17 cellular contexts compared by ENCODE assay signal in genomic region chrX:32195611-32196010, GRCh38.
"Had no signal": no experiment of that assay in that cellular context is flagged by ENCODE, and none has a peak within 500 bp of the region (broad histone marks: within the 10 kb centered on the region; RNA-seq: fewer than 3 reads in every experiment).

No MANE protein-coding gene starts in this region.

- H3K4me3 ChIP-seq: colonic mucosa, gastrocnemius medialis, lung, mucosa of descending colon had no signal

- DNase-seq: colonic mucosa; dermis blood vessel endothelial cell; gastrocnemius medialis; glutamatergic neuron; left colon; left ventricle myocardium superior; mesendoderm; mucosa of descending colon; naive thymus-derived CD8-positive, alpha-beta T cell; right cardiac atrium; stimulated activated CD4-positive, alpha-beta T cell treated with anti-CD3 and anti-CD28 coated beads, Interleukin-4, amount 100 ng/mL, for 1 hour; stimulated activated CD8-positive, alpha-beta memory T cell treated with anti-CD3 and anti-CD28 coated beads, Interleukin-4, amount 100 ng/mL, for 48 hours; stimulated activated naive CD8-positive, alpha-beta T cell treated with anti-CD3 and anti-CD28 coated beads, Interleukin-15, Interleukin-2, amounts not matched to agents 100 U/mL and 50 U/mL, for 24 hours; trophoblast cell had no signal

- ATAC-seq: gastrocnemius medialis; left colon; left ventricle myocardium superior; mucosa of descending colon; naive thymus-derived CD8-positive, alpha-beta T cell; right cardiac atrium; stimulated activated effector memory CD8-positive, alpha-beta T cell treated with anti-CD3 and anti-CD28 coated beads, Interleukin-12 subunit alpha, Interleukin-12 subunit beta, amount 100 ng/mL, for 72 hours; stimulated activated naive CD8-positive, alpha-beta T cell treated with anti-CD3 and anti-CD28 coated beads, Interleukin-15, Interleukin-2, amounts not matched to agents 100 U/mL and 50 U/mL, for 24 hours had no signal

- H3K36me3 ChIP-seq: colonic mucosa, gastrocnemius medialis, neutrophil had no signal

- H3K4me1 ChIP-seq: colonic mucosa, gastrocnemius medialis had no signal

- H3K27me3 ChIP-seq: colonic mucosa, gastrocnemius medialis, neutrophil had no signal

- H3K9me3 ChIP-seq: colonic mucosa, gastrocnemius medialis, mucosa of descending colon, neutrophil had no signal

- H3K27ac ChIP-seq: colonic mucosa, gastrocnemius medialis, neutrophil had no signal
